Comparison of ENCODE assay signal across 1 cellular context in the genomic region with DNA sequence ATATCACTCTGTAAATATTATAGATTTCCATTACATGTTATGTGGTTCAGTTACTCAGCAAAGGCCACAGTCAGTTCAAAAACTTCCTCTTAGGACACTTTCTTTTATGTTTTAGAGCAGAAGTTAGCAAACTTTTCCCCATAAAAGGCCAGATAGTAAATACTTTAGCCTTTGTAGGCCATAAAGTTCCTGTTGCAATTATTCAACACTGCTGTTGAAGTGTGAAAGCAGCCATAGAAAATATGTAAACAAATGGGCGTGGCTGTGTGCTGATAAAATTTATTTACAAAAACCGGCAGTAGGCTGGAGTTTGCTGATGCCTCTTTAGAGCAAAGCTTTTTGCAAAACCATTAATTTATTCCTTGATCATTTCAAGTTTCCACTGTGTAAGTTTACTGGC.
TF ChIP-seq lines count a peak whose summit lies in the region.

No MANE protein-coding gene starts in this region.

TF ChIP-seq in IMR-90, 13 proteins besides CTCF, POLR2A, EP300 and RAD21:
- no peak for TF ChIP-seq CEBPB (IDR thresholded peaks at IDR 0.05; ENCODE audit: low read depth, low read length)
- no peak for TF ChIP-seq MXI1 (IDR thresholded peaks at IDR 0.05; ENCODE audit: borderline replicate concordance, low read depth, low read length)
- TF ChIP-seq SMC3 (IDR thresholded peaks at IDR 0.05; ENCODE audit: low read depth, low read length), result no peak
- no peak for TF ChIP-seq CHD1 (IDR thresholded peaks at IDR 0.05; ENCODE audit: low read depth, low read length)
- TF ChIP-seq FOS (IDR thresholded peaks at IDR 0.05; ENCODE audit: low read depth, low read length), result no peak
- TF ChIP-seq NFE2L2 (IDR thresholded peaks at IDR 0.05; ENCODE audit: low read depth, low read length), result no peak
- no peak for TF ChIP-seq RFX5 (IDR thresholded peaks at IDR 0.05; ENCODE audit: low read depth, low read length)
- TF ChIP-seq MAFK (IDR thresholded peaks at IDR 0.05; ENCODE audit: low read depth, low read length), result no peak
- TF ChIP-seq, protein P1, sequence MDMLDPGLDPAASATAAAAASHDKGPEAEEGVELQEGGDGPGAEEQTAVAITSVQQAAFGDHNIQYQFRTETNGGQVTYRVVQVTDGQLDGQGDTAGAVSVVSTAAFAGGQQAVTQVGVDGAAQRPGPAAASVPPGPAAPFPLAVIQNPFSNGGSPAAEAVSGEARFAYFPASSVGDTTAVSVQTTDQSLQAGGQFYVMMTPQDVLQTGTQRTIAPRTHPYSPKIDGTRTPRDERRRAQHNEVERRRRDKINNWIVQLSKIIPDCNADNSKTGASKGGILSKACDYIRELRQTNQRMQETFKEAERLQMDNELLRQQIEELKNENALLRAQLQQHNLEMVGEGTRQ (IDR thresholded peaks at IDR 0.05; ENCODE audit: low read depth, low read length), result no peak
- TF ChIP-seq BHLHE40 (IDR thresholded peaks at IDR 0.05; ENCODE audit: low read depth, low read length), result no peak
- no peak for TF ChIP-seq RCOR1 (IDR thresholded peaks at IDR 0.05; ENCODE audit: insufficient replicate concordance, low read length)
- no peak for TF ChIP-seq MAZ (IDR thresholded peaks at IDR 0.05; ENCODE audit: borderline replicate concordance, low read depth, low read length)
- TF ChIP-seq, protein P2, sequence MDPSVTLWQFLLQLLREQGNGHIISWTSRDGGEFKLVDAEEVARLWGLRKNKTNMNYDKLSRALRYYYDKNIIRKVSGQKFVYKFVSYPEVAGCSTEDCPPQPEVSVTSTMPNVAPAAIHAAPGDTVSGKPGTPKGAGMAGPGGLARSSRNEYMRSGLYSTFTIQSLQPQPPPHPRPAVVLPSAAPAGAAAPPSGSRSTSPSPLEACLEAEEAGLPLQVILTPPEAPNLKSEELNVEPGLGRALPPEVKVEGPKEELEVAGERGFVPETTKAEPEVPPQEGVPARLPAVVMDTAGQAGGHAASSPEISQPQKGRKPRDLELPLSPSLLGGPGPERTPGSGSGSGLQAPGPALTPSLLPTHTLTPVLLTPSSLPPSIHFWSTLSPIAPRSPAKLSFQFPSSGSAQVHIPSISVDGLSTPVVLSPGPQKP (IDR thresholded peaks at IDR 0.05; ENCODE audit: borderline replicate concordance, low read depth, low read length), result no peak
